Comparison of ENCODE assay signal across 14 cellular contexts in the genomic region with DNA sequence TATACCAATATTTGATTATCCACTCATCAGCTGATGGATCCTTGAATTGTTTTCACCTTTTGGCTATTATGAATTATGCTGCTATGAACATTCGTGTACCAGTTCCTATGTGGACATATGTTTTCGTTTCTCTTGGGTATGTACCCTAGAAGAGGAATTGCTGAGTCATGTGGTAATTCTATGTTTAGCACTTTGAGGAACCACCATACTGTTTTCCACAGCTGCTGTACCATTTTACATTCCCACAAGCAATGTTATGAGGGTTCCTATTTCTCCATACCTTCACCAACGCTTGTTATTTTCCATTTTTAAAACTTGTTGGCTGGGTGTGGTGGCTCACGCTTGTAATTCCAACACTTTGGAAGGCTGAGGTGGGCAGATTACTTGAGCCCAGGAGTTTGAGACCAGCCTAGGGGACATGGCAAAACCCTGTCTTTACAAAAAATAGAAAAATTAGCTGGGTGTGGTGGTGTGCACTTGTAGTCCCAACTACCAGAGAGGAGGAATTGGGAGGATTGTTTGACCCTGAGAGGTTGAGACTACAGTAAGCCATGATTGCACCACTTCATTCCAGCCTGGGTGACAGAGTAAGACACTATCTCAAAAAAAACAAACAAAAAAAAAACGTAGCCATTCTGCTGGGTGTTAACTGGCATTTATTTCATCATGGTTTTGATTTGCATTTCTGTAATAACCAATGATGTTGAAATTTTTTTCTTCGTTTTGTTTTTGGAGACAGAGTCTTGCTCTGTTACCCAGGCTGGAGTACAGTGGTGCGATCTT.
"Had no signal": no experiment of that assay in that cellular context is flagged by ENCODE, and none has a peak within 500 bp of the region (broad histone marks: within the 10 kb centered on the region; RNA-seq: fewer than 3 reads in every experiment).

No MANE protein-coding gene starts in this region.

- H3K36me3 ChIP-seq: gastrocnemius medialis, heart left ventricle, ovary, thoracic aorta had no signal

- H3K4me1 ChIP-seq: gastrocnemius medialis had no signal

- H3K4me3 ChIP-seq: gastrocnemius medialis, heart left ventricle, lung, ovary, thoracic aorta had no signal

- H3K27me3 ChIP-seq: gastrocnemius medialis, ovary had no signal

- H3K9me3 ChIP-seq: gastrocnemius medialis, ovary, thoracic aorta had no signal

- ATAC-seq: effector memory CD8-positive, alpha-beta T cell; gastrocnemius medialis; heart left ventricle; left colon; stimulated activated effector memory CD8-positive, alpha-beta T cell treated with anti-CD3 and anti-CD28 coated beads, Interleukin-12 subunit alpha, Interleukin-12 subunit beta, amount 100 ng/mL, for 72 hours had no signal

- DNase-seq: activated naive CD4-positive, alpha-beta T cell treated with anti-CD3 and anti-CD28 coated beads, Interleukin-2, amount 10 ng/mL, durations not matched to agents 7 days and 5 days; activated T-cell treated with anti-CD3 and anti-CD28 coated beads for 4 hours; dermis blood vessel endothelial cell; effector memory CD8-positive, alpha-beta T cell; gastrocnemius medialis; heart left ventricle; left colon; midbrain; ovary; stimulated activated CD4-positive, alpha-beta T cell treated with anti-CD3 and anti-CD28 coated beads, Interleukin-12 subunit alpha, Interleukin-12 subunit beta, amount 100 ng/mL, for 4 hours; stimulated activated CD4-positive, alpha-beta T cell treated with anti-CD3 and anti-CD28 coated beads, Interleukin-2, amount 100 ng/mL, for 24 hours had no signal

- H3K27ac ChIP-seq: gastrocnemius medialis, ovary, thoracic aorta had no signal
